Comparison of ENCODE assay signal across 16 cellular contexts in the genomic region with DNA sequence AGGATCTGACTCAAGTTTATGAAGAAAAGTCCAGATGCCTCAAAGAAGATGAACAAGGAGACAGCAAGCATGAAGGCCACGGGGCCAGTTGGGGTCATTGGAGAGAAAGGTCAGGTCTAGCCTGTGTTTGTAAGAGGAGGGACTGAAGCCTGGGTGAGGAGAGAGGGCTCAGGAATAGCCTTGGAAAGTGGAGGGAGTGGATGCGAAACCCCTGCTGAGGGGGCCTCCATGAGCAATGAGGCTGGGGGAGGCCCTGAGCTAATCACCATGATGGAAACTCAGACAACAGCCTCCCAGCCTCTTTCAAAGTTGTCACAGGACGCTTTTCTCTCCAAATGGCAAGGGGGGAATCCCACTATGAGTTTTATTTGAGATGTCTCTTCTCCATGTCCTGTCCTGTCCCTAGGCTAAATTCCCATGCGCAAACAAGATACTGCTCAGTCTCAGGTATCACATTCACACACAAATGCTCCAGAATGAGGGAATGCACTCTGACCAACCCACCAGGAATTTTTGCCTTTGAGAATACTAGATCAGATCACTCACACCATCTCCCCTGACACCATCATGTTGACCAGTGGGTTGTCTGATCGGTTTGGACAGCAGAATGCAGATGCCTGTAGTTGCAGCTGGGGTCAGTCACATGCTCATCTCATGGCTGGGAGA. TPM values are rescaled to one million over a fixed set of nuclear protein-coding genes. Genes with fewer than 3 reads are reported as not detected.
DNase-seq lines count a peak whose midpoint lies in the region; ATAC-seq and TF ChIP-seq lines count a peak whose summit lies in the region.
"Had no signal": no experiment of that assay in that cellular context is flagged by ENCODE, and none has a peak within 500 bp of the region (broad histone marks: within the 10 kb centered on the region; RNA-seq: fewer than 3 reads in every experiment).

No MANE protein-coding gene starts in this region.

- no peak for TF ChIP-seq CTCF in activated CD8-positive, alpha-beta T cell treated with anti-CD3 and anti-CD28 coated beads for 36 hours (IDR thresholded peaks at IDR 0.05)
- TF ChIP-seq CTCF in activated B cell treated with CpG ODN at 0.5 μM for 24 hours (IDR thresholded peaks at IDR 0.05): no peak

- H3K27ac Mint-ChIP-seq in activated CD8-positive, alpha-beta T cell treated with anti-CD3 and anti-CD28 coated beads, Interleukin-2, amount 10 ng/mL, durations not matched to agents 7 days and 5 days: no peak overlapping the region
- no peak overlapping the region for H3K27ac Mint-ChIP-seq in activated CD8-positive, alpha-beta T cell treated with anti-CD3 and anti-CD28 coated beads for 36 hours
- peak overlapping the region; percentile 25 for H3K27ac Mint-ChIP-seq in activated B cell treated with CpG ODN at 0.5 μM for 24 hours
- H3K27ac Mint-ChIP-seq: CD4-positive, alpha-beta memory T cell; HFFc6 had no signal

- no peak overlapping the region for H3K4ac ChIP-seq in trophoblast cell (ENCODE audit: low read depth, low read length)

- H3K14ac ChIP-seq in trophoblast cell (ENCODE audit: low read length): no peak overlapping the region

- no peak overlapping the region for H4K12ac ChIP-seq in trophoblast cell (ENCODE audit: low read depth, low read length)

- no CpG with 5 or more reads among the region's 5 CpGs for WGBS in trophoblast cell (ENCODE audit: extremely low coverage, insufficient coverage, insufficient read length)

- H3K36me3 ChIP-seq in trophoblast cell (ENCODE audit: control insufficient read depth in 1 of 2, insufficient read depth in 2 of 2, low read length in 2 of 2): no peaks in the 10 kb centered on the region

- no peak overlapping the region for H2BK5ac ChIP-seq in trophoblast cell (ENCODE audit: low read depth, low read length, poor library complexity)

- POLR2A ChIA-PET in activated CD8-positive, alpha-beta T cell treated with anti-CD3 and anti-CD28 coated beads, Interleukin-2, amount 10 ng/mL, durations not matched to agents 7 days and 5 days (lab: Charles Lee): no interaction called here
- POLR2A ChIA-PET in activated CD8-positive, alpha-beta T cell treated with anti-CD3 and anti-CD28 coated beads for 36 hours (lab: Charles Lee): no interaction called here
- POLR2A ChIA-PET in activated B cell treated with CpG ODN at 0.5 μM for 24 hours (lab: Charles Lee): interaction anchor here (3.6 to 5.1 kb wide), 2 partner anchors 9 to 77 kb away, joined by 30 to 65 read pairs; no protein-coding TSS in a partner anchor

- H3K9ac ChIP-seq in trophoblast cell (ENCODE audit: low read length): no peak overlapping the region

- no peak overlapping the region for H3K4me3 Mint-ChIP-seq in activated CD8-positive, alpha-beta T cell treated with anti-CD3 and anti-CD28 coated beads, Interleukin-2, amount 10 ng/mL, durations not matched to agents 7 days and 5 days
- H3K4me3 Mint-ChIP-seq in activated CD8-positive, alpha-beta T cell treated with anti-CD3 and anti-CD28 coated beads for 36 hours: no peak overlapping the region
- no peak overlapping the region for H3K4me3 Mint-ChIP-seq in activated B cell treated with CpG ODN at 0.5 μM for 24 hours
- H3K4me3 Mint-ChIP-seq: CD4-positive, alpha-beta memory T cell; HFFc6 had no signal

- no peak overlapping the region for H3K18ac ChIP-seq in trophoblast cell (ENCODE audit: low read length)

- H3K4me1 ChIP-seq in trophoblast cell (ENCODE audit: control insufficient read depth in 1 of 2, insufficient read depth in 2 of 2, low read length in 2 of 2): no peaks in the 10 kb centered on the region

- no peaks in the 10 kb centered on the region for H3K27me3 ChIP-seq in trophoblast cell (ENCODE audit: insufficient read depth, low read length)

- H4K8ac ChIP-seq in trophoblast cell (ENCODE audit: low read depth, low read length): no peak overlapping the region

- CTCF ChIA-PET in activated CD8-positive, alpha-beta T cell treated with anti-CD3 and anti-CD28 coated beads, Interleukin-2, amount 10 ng/mL, durations not matched to agents 7 days and 5 days (lab: Charles Lee): interaction anchor here (0.6 kb wide), 1 partner anchor 12 kb away, joined by 3 read pairs; no protein-coding TSS in a partner anchor
- CTCF ChIA-PET in activated CD8-positive, alpha-beta T cell treated with anti-CD3 and anti-CD28 coated beads for 36 hours (lab: Charles Lee): interaction anchor here (4.0 kb wide), 1 partner anchor 26 kb away, joined by 13 read pairs; no protein-coding TSS in a partner anchor
- CTCF ChIA-PET in activated B cell treated with CpG ODN at 0.5 μM for 24 hours (lab: Charles Lee): interaction anchor here (1.1 to 4.6 kb wide), 2 partner anchors 10 to 26 kb away, joined by 4 to 60 read pairs; no protein-coding TSS in a partner anchor

- H3K36me3 Mint-ChIP-seq in activated CD8-positive, alpha-beta T cell treated with anti-CD3 and anti-CD28 coated beads, Interleukin-2, amount 10 ng/mL, durations not matched to agents 7 days and 5 days (ENCODE audit: low read depth): no peaks in the 10 kb centered on the region
- H3K36me3 Mint-ChIP-seq in activated CD8-positive, alpha-beta T cell treated with anti-CD3 and anti-CD28 coated beads for 36 hours (ENCODE audit: low read depth): no peaks in the 10 kb centered on the region
- no peaks in the 10 kb centered on the region for H3K36me3 Mint-ChIP-seq in activated B cell treated with CpG ODN at 0.5 μM for 24 hours (ENCODE audit: low read depth)
- H3K36me3 Mint-ChIP-seq: CD4-positive, alpha-beta memory T cell had no signal

- H2AFZ ChIP-seq in trophoblast cell (ENCODE audit: insufficient read depth, low read length, poor library complexity): no peak overlapping the region

- no peak overlapping the region for H4K91ac ChIP-seq in trophoblast cell (ENCODE audit: low read depth, low read length)

- no peak overlapping the region for H3K27ac ChIP-seq in trophoblast cell (ENCODE audit: low read depth, low read length)
- H3K27ac ChIP-seq: 22Rv1, C4-2B, HL-60 had no signal

- no peak overlapping the region for H2AK5ac ChIP-seq in trophoblast cell (ENCODE audit: low read length)

- peaks cover 3% of the 10 kb centered on the region for H3K9me3 ChIP-seq in trophoblast cell (ENCODE audit: insufficient read depth, low read depth, low read length)

- no peaks in the 10 kb centered on the region for H3K4me1 Mint-ChIP-seq in activated CD8-positive, alpha-beta T cell treated with anti-CD3 and anti-CD28 coated beads, Interleukin-2, amount 10 ng/mL, durations not matched to agents 7 days and 5 days (ENCODE audit: low read depth)
- H3K4me1 Mint-ChIP-seq in activated CD8-positive, alpha-beta T cell treated with anti-CD3 and anti-CD28 coated beads for 36 hours (ENCODE audit: low read depth): no peaks in the 10 kb centered on the region
- H3K4me1 Mint-ChIP-seq in activated B cell treated with CpG ODN at 0.5 μM for 24 hours: peaks cover 93% of the 10 kb centered on the region
- H3K4me1 Mint-ChIP-seq: CD4-positive, alpha-beta memory T cell had no signal

- H3K9me3 Mint-ChIP-seq in activated CD8-positive, alpha-beta T cell treated with anti-CD3 and anti-CD28 coated beads, Interleukin-2, amount 10 ng/mL, durations not matched to agents 7 days and 5 days (ENCODE audit: insufficient read depth): no peaks in the 10 kb centered on the region
- no peaks in the 10 kb centered on the region for H3K9me3 Mint-ChIP-seq in activated CD8-positive, alpha-beta T cell treated with anti-CD3 and anti-CD28 coated beads for 36 hours
- H3K9me3 Mint-ChIP-seq in activated B cell treated with CpG ODN at 0.5 μM for 24 hours: no peaks in the 10 kb centered on the region
- H3K9me3 Mint-ChIP-seq: CD4-positive, alpha-beta memory T cell; HFFc6 had no signal

- no peak overlapping the region for H3K23ac ChIP-seq in trophoblast cell (ENCODE audit: low read length)

- H2BK12ac ChIP-seq in trophoblast cell (ENCODE audit: low read length): no peak overlapping the region

- ATAC-seq in activated CD8-positive, alpha-beta T cell treated with anti-CD3 and anti-CD28 coated beads, Interleukin-2, amount 10 ng/mL, durations not matched to agents 7 days and 5 days: no peak
- ATAC-seq in activated CD8-positive, alpha-beta T cell treated with anti-CD3 and anti-CD28 coated beads for 36 hours: no peak
- ATAC-seq in activated B cell treated with CpG ODN at 0.5 μM for 24 hours (ENCODE audit: low read depth) (no peak), GM19397 (IDR thresholded peaks at IDR 0.05; ENCODE audit: unreplicated experiment) (no peak)

- no peak overlapping the region for H3K4me3 ChIP-seq in trophoblast cell (ENCODE audit: low read depth, low read length)

- in situ Hi-C loops in G401 (cut with HindIII; ENCODE audit: low sequenced_read_pairs): no loop called here

- no peak overlapping the region for H3K4me2 ChIP-seq in trophoblast cell (ENCODE audit: low read length)

- H2BK120ac ChIP-seq in trophoblast cell (ENCODE audit: insufficient read depth, low read length, poor library complexity): no peak overlapping the region

- intact Hi-C loops in activated CD8-positive, alpha-beta T cell treated with anti-CD3 and anti-CD28 coated beads for 36 hours (cut with micrococcal nuclease): no loop called here
- intact Hi-C loops in activated B cell treated with CpG ODN at 0.5 μM for 24 hours (cut with micrococcal nuclease): loop anchor here (10.0 kb wide), 1 partner anchor 691 kb away; no protein-coding TSS in a partner anchor

- no peaks in the 10 kb centered on the region for H3K79me2 ChIP-seq in trophoblast cell (ENCODE audit: control insufficient read depth, insufficient read depth, low read length, poor library complexity)

- no peaks in the 10 kb centered on the region for H3K79me1 ChIP-seq in trophoblast cell (ENCODE audit: low read length)

- peak; percentile 13 for DNase-seq in activated CD8-positive, alpha-beta T cell treated with anti-CD3 and anti-CD28 coated beads, Interleukin-2, amount 10 ng/mL, durations not matched to agents 7 days and 5 days
- no peak for DNase-seq in activated CD8-positive, alpha-beta T cell treated with anti-CD3 and anti-CD28 coated beads for 36 hours
- no peak for DNase-seq in activated B cell treated with CpG ODN at 0.5 μM for 24 hours
- DNase-seq in trophoblast cell: peak; percentile 83 to 93
- no peak for DNase-seq in NCI-H82 treated with DMSO at 0.1 percent for 48 hours (lab: John Stamatoyannopoulos, UW; ENCODE audit: unreplicated experiment)
- no peak for DNase-seq in G401 (ENCODE audit: low spot score)
- DNase-seq: CD4-positive, alpha-beta memory T cell; DMS153; DND-41; GF-D8; HCEC 1CT; HFFc6 had no signal

- H3K27me3 Mint-ChIP-seq in activated CD8-positive, alpha-beta T cell treated with anti-CD3 and anti-CD28 coated beads, Interleukin-2, amount 10 ng/mL, durations not matched to agents 7 days and 5 days (ENCODE audit: low read depth): peaks cover 24% of the 10 kb centered on the region
- peaks cover 3% of the 10 kb centered on the region for H3K27me3 Mint-ChIP-seq in activated CD8-positive, alpha-beta T cell treated with anti-CD3 and anti-CD28 coated beads for 36 hours
- no peaks in the 10 kb centered on the region for H3K27me3 Mint-ChIP-seq in activated B cell treated with CpG ODN at 0.5 μM for 24 hours

RNA-seq across cellular contexts. Expression of a gene that starts 51.3 kb away (rescaled TPM):
- total RNA-seq in activated CD8-positive, alpha-beta T cell treated with anti-CD3 and anti-CD28 coated beads, Interleukin-2, amount 10 ng/mL, durations not matched to agents 7 days and 5 days: 10 to 100 TPM; 47.3 to 49.9 TPM
- 10 to 100 TPM; 33.6 to 34.0 TPM for total RNA-seq in activated CD8-positive, alpha-beta T cell treated with anti-CD3 and anti-CD28 coated beads for 36 hours
- 60.4 and 83.4 TPM in 2 replicates for total RNA-seq in activated B cell treated with CpG ODN at 0.5 μM for 24 hours
- polyA plus RNA-seq in trophoblast cell (2013): 21.5 and 22.7 TPM in 2 replicates
- 20.4 and 24.8 TPM in 2 replicates for total RNA-seq in G401 (2014; rRNA removed; shearing (Covaris generic))

Comparison
In these comparisons a context has a peak if more than half of its experiments do, and no peak if none do; other contexts are left out.
1. DNase-seq: peak in activated CD8-positive, alpha-beta T cell treated with anti-CD3 and anti-CD28 coated beads, Interleukin-2, amount 10 ng/mL, durations not matched to agents 7 days and 5 days (single experiment) and trophoblast cell (2 of 2); none in activated CD8-positive, alpha-beta T cell treated with anti-CD3 and anti-CD28 coated beads for 36 hours (single experiment), activated B cell treated with CpG ODN at 0.5 μM for 24 hours (single experiment), NCI-H82 treated with DMSO at 0.1 percent for 48 hours (single experiment) and G401 (single experiment).